1 cellular context compared by ENCODE assay signal in genomic region chr9:35510366-35510744, GRCh38.
TF ChIP-seq lines count a peak whose summit lies in the region.

No MANE protein-coding gene starts in this region.

TF ChIP-seq in HepG2, 621 proteins besides CTCF, POLR2A, EP300 and RAD21 (continued from another document):
- no peak for TF ChIP-seq ZNF512 (CRISPR knock-in tag; IDR thresholded peaks at IDR 0.05)
- TF ChIP-seq, protein P1, sequence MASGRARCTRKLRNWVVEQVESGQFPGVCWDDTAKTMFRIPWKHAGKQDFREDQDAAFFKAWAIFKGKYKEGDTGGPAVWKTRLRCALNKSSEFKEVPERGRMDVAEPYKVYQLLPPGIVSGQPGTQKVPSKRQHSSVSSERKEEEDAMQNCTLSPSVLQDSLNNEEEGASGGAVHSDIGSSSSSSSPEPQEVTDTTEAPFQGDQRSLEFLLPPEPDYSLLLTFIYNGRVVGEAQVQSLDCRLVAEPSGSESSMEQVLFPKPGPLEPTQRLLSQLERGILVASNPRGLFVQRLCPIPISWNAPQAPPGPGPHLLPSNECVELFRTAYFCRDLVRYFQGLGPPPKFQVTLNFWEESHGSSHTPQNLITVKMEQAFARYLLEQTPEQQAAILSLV (CRISPR knock-in tag; IDR thresholded peaks at IDR 0.05; ENCODE audit: borderline replicate concordance): no peak
- TF ChIP-seq, protein P2, sequence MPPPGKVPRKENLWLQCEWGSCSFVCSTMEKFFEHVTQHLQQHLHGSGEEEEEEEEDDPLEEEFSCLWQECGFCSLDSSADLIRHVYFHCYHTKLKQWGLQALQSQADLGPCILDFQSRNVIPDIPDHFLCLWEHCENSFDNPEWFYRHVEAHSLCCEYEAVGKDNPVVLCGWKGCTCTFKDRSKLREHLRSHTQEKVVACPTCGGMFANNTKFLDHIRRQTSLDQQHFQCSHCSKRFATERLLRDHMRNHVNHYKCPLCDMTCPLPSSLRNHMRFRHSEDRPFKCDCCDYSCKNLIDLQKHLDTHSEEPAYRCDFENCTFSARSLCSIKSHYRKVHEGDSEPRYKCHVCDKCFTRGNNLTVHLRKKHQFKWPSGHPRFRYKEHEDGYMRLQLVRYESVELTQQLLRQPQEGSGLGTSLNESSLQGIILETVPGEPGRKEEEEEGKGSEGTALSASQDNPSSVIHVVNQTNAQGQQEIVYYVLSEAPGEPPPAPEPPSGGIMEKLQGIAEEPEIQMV (CRISPR knock-in tag; IDR thresholded peaks at IDR 0.05; ENCODE audit: low read depth): no peak
- TF ChIP-seq RARA (CRISPR knock-in tag; IDR thresholded peaks at IDR 0.05): no peak
- TF ChIP-seq, protein P3, sequence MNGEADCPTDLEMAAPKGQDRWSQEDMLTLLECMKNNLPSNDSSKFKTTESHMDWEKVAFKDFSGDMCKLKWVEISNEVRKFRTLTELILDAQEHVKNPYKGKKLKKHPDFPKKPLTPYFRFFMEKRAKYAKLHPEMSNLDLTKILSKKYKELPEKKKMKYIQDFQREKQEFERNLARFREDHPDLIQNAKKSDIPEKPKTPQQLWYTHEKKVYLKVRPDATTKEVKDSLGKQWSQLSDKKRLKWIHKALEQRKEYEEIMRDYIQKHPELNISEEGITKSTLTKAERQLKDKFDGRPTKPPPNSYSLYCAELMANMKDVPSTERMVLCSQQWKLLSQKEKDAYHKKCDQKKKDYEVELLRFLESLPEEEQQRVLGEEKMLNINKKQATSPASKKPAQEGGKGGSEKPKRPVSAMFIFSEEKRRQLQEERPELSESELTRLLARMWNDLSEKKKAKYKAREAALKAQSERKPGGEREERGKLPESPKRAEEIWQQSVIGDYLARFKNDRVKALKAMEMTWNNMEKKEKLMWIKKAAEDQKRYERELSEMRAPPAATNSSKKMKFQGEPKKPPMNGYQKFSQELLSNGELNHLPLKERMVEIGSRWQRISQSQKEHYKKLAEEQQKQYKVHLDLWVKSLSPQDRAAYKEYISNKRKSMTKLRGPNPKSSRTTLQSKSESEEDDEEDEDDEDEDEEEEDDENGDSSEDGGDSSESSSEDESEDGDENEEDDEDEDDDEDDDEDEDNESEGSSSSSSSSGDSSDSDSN (CRISPR knock-in tag; IDR thresholded peaks at IDR 0.05): no peak
- TF ChIP-seq ZSCAN22 (CRISPR knock-in tag; IDR thresholded peaks at IDR 0.05): no peak
- TF ChIP-seq BCLAF1 (IDR thresholded peaks at IDR 0.05): no peak
- no peak for TF ChIP-seq PCBP1 (IDR thresholded peaks at IDR 0.05; ENCODE audit: borderline replicate concordance, low read depth, low read length)
- TF ChIP-seq ZNF207 (IDR thresholded peaks at IDR 0.05; ENCODE audit: borderline replicate concordance): no peak
TF ChIP-seq in HepG2: peak in this region for 0.
